ENCODE assay signal across 9 cellular contexts in genomic region chr18:60649107-60649506, GRCh38.
DNase-seq lines count a peak whose midpoint lies in the region; ATAC-seq, FAIRE-seq and TF ChIP-seq lines count a peak whose summit lies in the region.
"Had no signal": no experiment of that assay in that cellular context is flagged by ENCODE, and none has a peak within 500 bp of the region (broad histone marks: within the 10 kb centered on the region; RNA-seq: fewer than 3 reads in every experiment).

No MANE protein-coding gene starts in this region.

- TF ChIP-seq POLR2A in H54 (IDR thresholded peaks at IDR 0.05; ENCODE audit: low read depth, low read length): no peak

- intact Hi-C loops in Right ventricle myocardium inferior (cut with DNase I): no loop called here

- peak; percentile 95 for ATAC-seq in GM19035 (IDR thresholded peaks at IDR 0.05; ENCODE audit: unreplicated experiment)
- peak; percentile 99 for ATAC-seq in HG02588 (IDR thresholded peaks at IDR 0.05; ENCODE audit: unreplicated experiment)
- peak; percentile 94 for ATAC-seq in HG03457 (IDR thresholded peaks at IDR 0.05; ENCODE audit: unreplicated experiment)
- no peak for ATAC-seq in Right ventricle myocardium inferior

- DNase-seq in globus pallidus (ENCODE audit: low spot score): peak; percentile 52
- DNase-seq in kidney tubule cell (ENCODE audit: low spot score): no peak
- no peak for DNase-seq in H54 (ENCODE audit: insufficient read length, low spot score)
- DNase-seq in activated gamma-delta T cell treated with Interleukin-2 at 50 U/mL for 16 hours: no peak
- no peak for DNase-seq in Right ventricle myocardium inferior (ENCODE audit: missing footprints)
- DNase-seq: NCI-H1694 had no signal

- FAIRE-seq in H54 (lab: Jason Lieb, UNC): no peak
